11 cellular contexts compared by ENCODE assay signal in genomic region chr3:28836199-28836598, GRCh38.
"Had no signal": no experiment of that assay in that cellular context is flagged by ENCODE, and none has a peak within 500 bp of the region (broad histone marks: within the 10 kb centered on the region; RNA-seq: fewer than 3 reads in every experiment).

No MANE protein-coding gene starts in this region.

- H3K27ac ChIP-seq: hepatocyte, right atrium auricular region, upper lobe of left lung had no signal

- H3K9me3 Mint-ChIP-seq: activated naive CD8-positive, alpha-beta T cell treated with anti-CD3 and anti-CD28 coated beads, Interleukin-2, amount 10 ng/mL, durations not matched to agents 7 days and 5 days; activated T-cell treated with anti-CD3 and anti-CD28 coated beads, Interleukin-2, amount 50 U/mL, for 4 hours; stimulated activated effector memory CD8-positive, alpha-beta T cell treated with anti-CD3 and anti-CD28 coated beads, Interleukin-12 subunit alpha, Interleukin-12 subunit beta, amount 100 ng/mL, for 72 hours had no signal

- H3K4me2 ChIP-seq: hepatocyte had no signal

- H3K79me2 ChIP-seq: hepatocyte had no signal

- FAIRE-seq: colon, small intestine had no signal

- H3K4me1 ChIP-seq: right atrium auricular region, upper lobe of left lung had no signal

- H2AFZ ChIP-seq: hepatocyte had no signal

- H3K27me3 ChIP-seq: right atrium auricular region, upper lobe of left lung had no signal

- DNase-seq: activated CD4-positive, alpha-beta memory T cell treated with anti-CD3 and anti-CD28 coated beads for 36 hours; activated gamma-delta T cell; activated naive CD8-positive, alpha-beta T cell treated with anti-CD3 and anti-CD28 coated beads, Interleukin-2, amount 10 ng/mL, durations not matched to agents 7 days and 5 days; activated T-cell treated with anti-CD3 and anti-CD28 coated beads, Interleukin-2, amount 50 U/mL, for 4 hours; effector CD4-positive, alpha-beta T cell; small intestine had no signal

- H3K27ac Mint-ChIP-seq: activated naive CD8-positive, alpha-beta T cell treated with anti-CD3 and anti-CD28 coated beads, Interleukin-2, amount 10 ng/mL, durations not matched to agents 7 days and 5 days; stimulated activated effector memory CD8-positive, alpha-beta T cell treated with anti-CD3 and anti-CD28 coated beads, Interleukin-12 subunit alpha, Interleukin-12 subunit beta, amount 100 ng/mL, for 72 hours had no signal

- ATAC-seq: activated T-cell treated with anti-CD3 and anti-CD28 coated beads, Interleukin-2, amount 50 U/mL, for 4 hours; stimulated activated effector memory CD8-positive, alpha-beta T cell treated with anti-CD3 and anti-CD28 coated beads, Interleukin-12 subunit alpha, Interleukin-12 subunit beta, amount 100 ng/mL, for 72 hours had no signal

- H3K36me3 Mint-ChIP-seq: activated CD4-positive, alpha-beta memory T cell treated with anti-CD3 and anti-CD28 coated beads for 36 hours; activated naive CD8-positive, alpha-beta T cell treated with anti-CD3 and anti-CD28 coated beads, Interleukin-2, amount 10 ng/mL, durations not matched to agents 7 days and 5 days; stimulated activated effector memory CD8-positive, alpha-beta T cell treated with anti-CD3 and anti-CD28 coated beads, Interleukin-12 subunit alpha, Interleukin-12 subunit beta, amount 100 ng/mL, for 72 hours had no signal

- H3K36me3 ChIP-seq: right atrium auricular region, upper lobe of left lung had no signal

- H3K4me1 Mint-ChIP-seq: activated naive CD8-positive, alpha-beta T cell treated with anti-CD3 and anti-CD28 coated beads, Interleukin-2, amount 10 ng/mL, durations not matched to agents 7 days and 5 days; stimulated activated effector memory CD8-positive, alpha-beta T cell treated with anti-CD3 and anti-CD28 coated beads, Interleukin-12 subunit alpha, Interleukin-12 subunit beta, amount 100 ng/mL, for 72 hours had no signal

- H3K4me3 ChIP-seq: hepatocyte, right atrium auricular region, upper lobe of left lung had no signal

- H3K9me3 ChIP-seq: upper lobe of left lung had no signal

- H3K4me3 Mint-ChIP-seq: activated CD4-positive, alpha-beta memory T cell treated with anti-CD3 and anti-CD28 coated beads for 36 hours; activated naive CD8-positive, alpha-beta T cell treated with anti-CD3 and anti-CD28 coated beads, Interleukin-2, amount 10 ng/mL, durations not matched to agents 7 days and 5 days; activated T-cell treated with anti-CD3 and anti-CD28 coated beads, Interleukin-2, amount 50 U/mL, for 4 hours; stimulated activated effector memory CD8-positive, alpha-beta T cell treated with anti-CD3 and anti-CD28 coated beads, Interleukin-12 subunit alpha, Interleukin-12 subunit beta, amount 100 ng/mL, for 72 hours had no signal

- H3K27me3 Mint-ChIP-seq: activated CD4-positive, alpha-beta memory T cell treated with anti-CD3 and anti-CD28 coated beads for 36 hours; activated naive CD8-positive, alpha-beta T cell treated with anti-CD3 and anti-CD28 coated beads, Interleukin-2, amount 10 ng/mL, durations not matched to agents 7 days and 5 days had no signal
